In the genomic region with DNA sequence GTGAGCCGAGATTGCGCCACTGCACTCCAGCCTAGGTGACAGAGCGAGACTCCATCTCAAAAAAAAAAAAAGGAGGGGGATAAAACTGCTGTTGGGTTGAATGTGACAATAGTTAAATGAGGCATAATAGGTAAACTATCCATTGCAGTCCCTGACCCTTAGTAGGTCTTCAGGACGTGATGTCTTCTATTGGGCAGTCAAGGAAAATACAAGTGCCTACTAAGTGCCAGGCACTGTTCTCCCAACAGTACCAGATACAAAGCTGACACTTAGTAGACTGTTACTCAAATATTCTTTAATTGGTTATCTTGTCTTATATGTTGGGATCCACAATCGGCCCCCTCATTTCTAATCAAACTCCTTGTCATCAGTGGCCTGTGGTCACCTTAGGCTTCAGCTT, we compare ENCODE assay signal across 8 cellular contexts.
"Had no signal": no experiment of that assay in that cellular context is flagged by ENCODE, and none has a peak within 500 bp of the region (broad histone marks: within the 10 kb centered on the region; RNA-seq: fewer than 3 reads in every experiment).

No MANE protein-coding gene starts in this region.

- ATAC-seq: GM12878 had no signal

- FAIRE-seq: G401.6, GM12878, GM12891, GM12892, GM18507, GM19239 had no signal

- DNase-seq: GDM1, GF-D8 had no signal

- H3K4me3 ChIP-seq: GM12878 had no signal
